Comparison of ENCODE assay signal across 8 cellular contexts in the genomic region with DNA sequence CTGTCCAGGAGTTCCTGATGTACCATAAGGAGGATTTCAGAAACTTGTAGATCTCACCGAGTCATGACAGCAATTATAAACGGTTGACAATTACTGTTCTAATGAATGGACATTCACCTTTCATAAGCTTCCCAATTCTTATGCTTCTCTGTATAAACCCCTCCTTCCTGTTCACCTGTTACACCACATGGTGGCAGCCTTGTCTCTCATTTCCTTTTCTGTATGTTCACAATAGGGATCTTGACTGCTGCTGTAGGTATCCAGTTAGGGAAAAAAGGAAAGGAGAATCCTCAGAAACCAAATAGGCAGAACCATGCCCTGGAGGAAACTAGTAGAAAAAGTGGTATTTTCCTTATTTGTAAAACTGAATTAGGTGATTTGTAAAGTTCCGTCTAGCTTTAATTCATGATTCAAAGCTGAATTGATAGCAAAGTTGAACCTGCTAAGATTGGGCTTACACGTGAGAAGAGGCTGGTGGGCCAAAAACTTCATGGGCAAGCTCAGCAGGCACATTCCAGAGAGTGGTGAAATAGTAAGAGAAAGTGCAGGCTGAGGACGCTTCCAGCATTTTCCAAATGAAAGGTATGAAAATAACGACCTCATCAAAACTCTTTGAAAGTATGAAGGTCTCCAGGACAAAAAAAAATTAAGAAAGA. TPM values are rescaled to one million over a fixed set of nuclear protein-coding genes. Genes with fewer than 3 reads are reported as not detected.
DNase-seq lines count a peak whose midpoint lies in the region; TF ChIP-seq lines count a peak whose summit lies in the region.

No MANE protein-coding gene starts in this region.

- no peaks in the 10 kb centered on the region for H3K4me1 ChIP-seq in parathyroid adenoma

- H2AFZ ChIP-seq in parathyroid adenoma: no peak overlapping the region

- H3K9ac ChIP-seq in parathyroid adenoma: no peak overlapping the region

- intact Hi-C loops in posterior vena cava (cut with DNase I): loop anchor here (2.0 to 5.0 kb wide), 2 partner anchors 173 to 178 kb away; no protein-coding TSS in a partner anchor

- no peaks in the 10 kb centered on the region for H3K36me3 ChIP-seq in parathyroid adenoma (ENCODE audit: control insufficient read depth, insufficient read depth, low read length)

- in situ Hi-C loops in G401 (cut with HindIII; ENCODE audit: low sequenced_read_pairs): no loop called here

- H3K27ac ChIP-seq in RWPE1: no peak overlapping the region
- H3K27ac ChIP-seq in parathyroid adenoma: no peak overlapping the region

- H3K9me3 ChIP-seq in parathyroid adenoma (ENCODE audit: control insufficient read depth, low read length): no peaks in the 10 kb centered on the region

- H3K27me3 ChIP-seq in parathyroid adenoma (ENCODE audit: control insufficient read depth, insufficient read depth, low read length): no peaks in the 10 kb centered on the region

- DNase-seq in G401 (ENCODE audit: low spot score) (peak; percentile 94), GOT3 (lab: John Stamatoyannopoulos, UW) (peak; percentile 21), LNCaP clone FGC (ENCODE audit: low read depth) (peak; percentile 68), RWPE1 (ENCODE audit: low spot score) (peak; percentile 70), globus pallidus (ENCODE audit: low spot score) (peak; percentile 83), posterior vena cava (ENCODE audit: low spot score) (no peak)
- DNase-seq in activated naive CD4-positive, alpha-beta T cell treated with Interleukin-2 at 50 U/mL for 16 hours: peak; percentile 49

- H3K79me2 ChIP-seq in parathyroid adenoma: no peaks in the 10 kb centered on the region

- TF ChIP-seq CTCF in LNCaP clone FGC (IDR thresholded peaks at IDR 0.05; ENCODE audit: control insufficient read depth, extremely low read depth, insufficient read depth): peak; percentile 85
- TF ChIP-seq CTCF in RWPE1 (conservative IDR thresholded peaks at IDR 0.05; ENCODE audit: low read depth): peak; percentile 83
- TF ChIP-seq CTCF in parathyroid adenoma (IDR thresholded peaks at IDR 0.05): peak; percentile 84

- POLR2A ChIA-PET in RWPE1 (lab: Yijun Ruan, JAX; ENCODE audit: low non-redundant PET): no interaction called here

- CTCF ChIA-PET in RWPE1 (lab: Yijun Ruan, JAX): interaction anchor here (0.5 to 5.8 kb wide), 26 partner anchors 14 to 1072 kb away, joined by 3 to 98 read pairs (median 4); no protein-coding TSS in a partner anchor

- H3K4me3 ChIP-seq in LNCaP clone FGC (ENCODE audit: low read depth, low read length): no peak overlapping the region
- no peak overlapping the region for H3K4me3 ChIP-seq in parathyroid adenoma (ENCODE audit: low read depth, low read length)

- H3K4me2 ChIP-seq in parathyroid adenoma (ENCODE audit: low read length): no peak overlapping the region

RNA-seq across cellular contexts. Expression of gene TBPL1, which starts 29.0 kb away (rescaled TPM):
- total RNA-seq in G401 (2014; rRNA removed; shearing (Covaris generic)): 21.0 and 22.2 TPM in 2 replicates
- 10 to 100 TPM; 16.3 to 19.6 TPM for total RNA-seq in posterior vena cava

RNA-seq across cellular contexts. Expression of gene TCF21, which starts 35.2 kb away (rescaled TPM):
- total RNA-seq in G401 (2014; rRNA removed; shearing (Covaris generic)): not detected in 2 replicates
- total RNA-seq in posterior vena cava: 1 to 10 TPM; 1.9 to 4.5 TPM
